In the genomic region with DNA sequence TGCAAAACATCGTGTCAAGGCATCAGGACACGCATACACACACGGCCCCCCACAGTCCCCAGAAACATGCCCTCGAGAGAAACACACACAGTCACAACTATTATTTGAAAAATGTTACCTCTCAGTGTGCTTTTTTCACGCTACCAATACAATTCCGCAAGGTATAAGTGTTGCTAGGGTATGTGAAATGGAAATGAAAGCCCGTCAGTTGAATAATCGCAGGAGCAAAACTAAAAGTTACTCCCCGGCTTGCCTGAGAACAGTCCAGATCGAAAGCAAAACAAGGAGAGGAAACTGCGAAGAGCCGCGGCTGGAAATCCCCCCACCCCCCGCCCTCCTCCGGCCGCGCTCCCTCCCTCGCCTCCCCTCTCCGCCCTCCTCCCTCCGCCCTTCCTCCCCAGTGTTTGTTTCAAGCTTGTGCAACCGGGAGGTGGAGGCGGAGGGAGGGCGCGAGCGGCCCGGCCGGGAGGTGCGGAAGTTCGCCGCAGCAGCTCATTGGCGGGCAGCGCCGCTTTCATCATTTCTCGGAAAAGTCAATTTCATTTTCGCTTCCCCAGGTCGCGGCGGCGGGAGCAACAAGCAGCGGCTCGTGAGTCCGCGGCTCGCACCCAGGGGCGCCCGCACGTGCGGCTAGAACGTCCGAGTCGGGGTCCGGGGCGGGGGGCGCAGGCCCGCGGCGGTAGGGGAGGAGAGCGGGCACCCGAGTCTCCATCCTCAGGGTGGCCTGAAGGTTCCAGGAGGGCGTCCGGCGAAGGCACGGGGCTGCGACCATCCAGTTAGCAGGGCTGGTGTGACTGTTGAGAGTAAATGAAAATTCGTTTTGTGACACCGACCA, we compare ENCODE assay signal across 8 cellular contexts. TPM values are rescaled to one million over a fixed set of nuclear protein-coding genes. Genes with fewer than 3 reads are reported as not detected.
DNase-seq lines count a peak whose midpoint lies in the region; TF ChIP-seq lines count a peak whose summit lies in the region.

Gene IRF2, minus strand, starts transcription at position 290 of the 835 bp plus-strand sequence. CDS start 45,486 bp downstream, outside the sequence.

- TF ChIP-seq CTCF in GM20000 (IDR thresholded peaks at IDR 0.05; ENCODE audit: extremely low read depth, missing control alignments) = no peak

- CTCF ChIA-PET in activated CD8-positive, alpha-beta memory T cell treated with anti-CD3 and anti-CD28 coated beads for 36 hours (lab: Charles Lee) = interaction anchor here (0.8 to 1.5 kb wide), 5 partner anchors 38 to 63 kb away, joined by 3 to 6 read pairs (median 3); no protein-coding TSS in a partner anchor

- DNase-seq in CMK (ENCODE audit: low read depth) (peak; percentile 88), GM20000 (ENCODE audit: low spot score) (peak; percentile 99), HS-5 (ENCODE audit: low read depth) (peak; percentile 80), NOMO-1 (lab: John Stamatoyannopoulos, UW; ENCODE audit: unreplicated experiment in 2 of 2) (peak; percentile 97 to 98), lung microvascular endothelial cell (ENCODE audit: low read depth in 2 of 2) (peak; percentile 99)
- peak; percentile 93 for DNase-seq in effector CD8-positive, alpha-beta T cell (lab: John Stamatoyannopoulos, UW)
- peak; percentile 86 to 95 (median 95) for DNase-seq in stimulated activated CD4-positive, alpha-beta T cell treated with anti-CD3 and anti-CD28 coated beads, TNF-alpha, amount 100 ng/mL, for 4 hours (ENCODE audit: low read depth in 3 of 3)

- POLR2A ChIA-PET in activated CD8-positive, alpha-beta memory T cell treated with anti-CD3 and anti-CD28 coated beads for 36 hours (lab: Charles Lee) = interaction anchor here (0.6 to 2.7 kb wide), 23 partner anchors 10 to 782 kb away, joined by 3 to 57 read pairs (median 6); partner anchors contain the start of genes CASP3, CENPU and PRIMPOL

RNA-seq across cellular contexts. Expression of gene IRF2, which starts in this region (rescaled TPM):
- 10 to 100 TPM; 45.1 to 46.5 TPM for total RNA-seq in activated CD8-positive, alpha-beta memory T cell treated with anti-CD3 and anti-CD28 coated beads for 36 hours
- total RNA-seq in lung microvascular endothelial cell = 16.3 and 20.6 TPM in 2 replicates

Comparison
In these comparisons a context has a peak if more than half of its experiments do, and no peak if none do; other contexts are left out.
1. Peak in every context shown above with its lines: DNase-seq.